Comparison of ENCODE assay signal across 17 cellular contexts in the genomic region with DNA sequence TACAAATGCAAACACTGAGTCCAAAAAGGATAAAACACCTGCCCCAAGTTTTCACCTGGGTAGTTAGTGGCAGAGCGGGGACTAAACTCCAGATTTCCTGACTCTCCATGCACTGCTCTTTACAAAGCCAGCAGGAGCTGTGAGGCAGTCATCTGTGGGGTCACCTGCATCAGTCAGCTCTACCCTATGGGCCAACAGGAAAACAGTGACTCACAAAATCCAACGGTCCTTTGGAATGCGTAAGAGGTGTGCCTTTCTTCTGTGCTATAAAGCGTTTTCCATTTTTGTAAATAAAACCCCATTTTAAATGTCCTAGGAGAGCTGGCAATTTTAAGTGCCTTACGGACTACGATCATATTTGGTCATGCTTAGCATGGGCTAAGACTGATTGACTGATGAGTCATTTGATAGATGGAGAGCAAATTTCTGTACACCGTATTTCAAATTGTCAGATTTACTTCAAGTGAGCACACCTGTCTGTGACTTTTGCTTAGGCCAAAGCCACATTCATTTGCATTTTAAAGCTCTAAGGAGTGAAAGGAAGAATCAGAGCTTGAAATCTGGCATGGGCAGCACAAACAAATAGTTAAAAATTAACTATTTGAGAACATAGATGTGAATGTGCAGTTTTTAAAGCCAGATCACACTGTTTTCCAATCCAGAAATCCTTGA. TPM values are rescaled to one million over a fixed set of nuclear protein-coding genes. Genes with fewer than 3 reads are reported as not detected.
DNase-seq lines count a peak whose midpoint lies in the region; ATAC-seq and TF ChIP-seq lines count a peak whose summit lies in the region.
"Had no signal": no experiment of that assay in that cellular context is flagged by ENCODE, and none has a peak within 500 bp of the region (broad histone marks: within the 10 kb centered on the region; RNA-seq: fewer than 3 reads in every experiment).

No MANE protein-coding gene starts in this region.

- H2BK12ac ChIP-seq in H9 (ENCODE audit: insufficient read length, low read depth, low read length): no peak overlapping the region

- dilution Hi-C loops in IMR-90 (cut with HindIII; ENCODE audit: low sequenced_read_pairs, unreplicated experiment): no loop called here

- peaks cover 19% of the 10 kb centered on the region for H3K23me2 ChIP-seq in H9 (ENCODE audit: insufficient read length, low read depth, low read length, poor library complexity, severe bottlenecking)

- in situ Hi-C loops in IMR-90 (cut with MboI; ENCODE audit: low sequenced_read_pairs): no loop called here

- peaks cover 3% of the 10 kb centered on the region for H3K9me1 ChIP-seq in IMR-90 (ENCODE audit: insufficient read depth, low read length)

- no CpG with 5 or more reads among the region's 7 CpGs for WGBS in H9 (ENCODE audit: extremely low coverage, insufficient read length, low lambda C conversion rate)
- WGBS in IMR-90 (ENCODE audit: extremely low coverage in 2 of 2, insufficient read length in 1 of 2), 2 experiments: 83% methylated on average over 1 of the region's 7 CpGs; no CpG with 5 or more reads in 1 of the 2 experiments

- H3K79me1 ChIP-seq in H9 (ENCODE audit: insufficient read depth, low read depth, low read length, poor library complexity, severe bottlenecking) (no peaks in the 10 kb centered on the region), IMR-90 (ENCODE audit: low read depth in 1 of 2, low read length in 2 of 2) (peaks cover under 1 to 6% of the 10 kb centered on the region in 2 experiments; a peak in 3 of 4 replicates)

- no peak overlapping the region for H3K4ac ChIP-seq in H9 (ENCODE audit: low read depth, low read length)
- no peak overlapping the region for H3K4ac ChIP-seq in IMR-90 (ENCODE audit: low read depth, low read length)

- H3K4me2 ChIP-seq in H9 (ENCODE audit: insufficient read depth, insufficient read length, low read length) (no peak overlapping the region), IMR-90 (ENCODE audit: low read depth, low read length) (no peak overlapping the region)
- H3K4me2 ChIP-seq: BLaER1 treated with 17β-estradiol and CSF1 and Interleukin-3, amounts not matched to agents 10 nM and 100 nM had no signal

- no peak overlapping the region for H2AFZ ChIP-seq in H9 (ENCODE audit: low read length)
- no peak overlapping the region for H2AFZ ChIP-seq in IMR-90 (replicated peaks; ENCODE audit: low read length, poor library complexity)

- H3K27me3 ChIP-seq in H9 (ENCODE audit: insufficient read depth, low read length) (peaks cover 4% of the 10 kb centered on the region; the same call in 1 of the 2 replicates), IMR-90 (ENCODE audit: control insufficient read depth, insufficient read depth, low read length) (no peaks in the 10 kb centered on the region)
- H3K27me3 ChIP-seq: right atrium auricular region had no signal

- H3K4me3 Mint-ChIP-seq in H9: no peak overlapping the region
- H3K4me3 Mint-ChIP-seq: activated T-helper 17 cell treated with anti-CD3 and anti-CD28 coated beads, Interleukin-2, amount 50 U/mL, for 72 hours; stimulated activated naive CD8-positive, alpha-beta T cell treated with anti-CD3 and anti-CD28 coated beads, Interleukin-15, Interleukin-2, amounts not matched to agents 100 ng/mL and 50 ng/mL, for 24 hours had no signal

- no peak overlapping the region for H3K56ac ChIP-seq in H9 (ENCODE audit: insufficient read length, low read depth, low read length)
- H3K56ac ChIP-seq in IMR-90 (ENCODE audit: extremely low read depth, insufficient read depth, low read length): no peak overlapping the region

- H3K36me3 ChIP-seq in IMR-90 (ENCODE audit: control insufficient read depth, insufficient read depth, low read length): no peaks in the 10 kb centered on the region
- H3K36me3 ChIP-seq: BLaER1 treated with 17β-estradiol and CSF1 and Interleukin-3, amounts not matched to agents 10 nM and 100 nM; right atrium auricular region had no signal

- H3K4me1 ChIP-seq in H9 (ENCODE audit: insufficient read depth, low read length): peaks cover 12% of the 10 kb centered on the region
- peaks cover 7% of the 10 kb centered on the region; the same call in 1 of the 2 replicates for H3K4me1 ChIP-seq in IMR-90 (ENCODE audit: control insufficient read depth, insufficient read depth, low read length)

- H3K9me3 Mint-ChIP-seq in H9: no peaks in the 10 kb centered on the region; a peak in 1 of 5 replicates
- H3K9me3 Mint-ChIP-seq: activated T-helper 17 cell treated with anti-CD3 and anti-CD28 coated beads, Interleukin-2, amount 50 U/mL, for 72 hours; stimulated activated naive CD8-positive, alpha-beta T cell treated with anti-CD3 and anti-CD28 coated beads, Interleukin-15, Interleukin-2, amounts not matched to agents 100 ng/mL and 50 ng/mL, for 24 hours had no signal

- H3K23ac ChIP-seq in H9 (ENCODE audit: insufficient read length, low read depth, low read length) (no peak overlapping the region), IMR-90 (ENCODE audit: low read depth, low read length) (no peak overlapping the region)

- peaks cover 29% of the 10 kb centered on the region for H3K27me3 Mint-ChIP-seq in H9 (ENCODE audit: low read depth)

- H3K27ac ChIP-seq in H9 (ENCODE audit: insufficient read length, low read depth, low read length) (no peak overlapping the region), IMR-90 (ENCODE audit: insufficient read depth, low read length) (no peak overlapping the region)
- H3K27ac ChIP-seq: BLaER1 treated with 17β-estradiol and CSF1 and Interleukin-3, amounts not matched to agents 10 nM and 100 nM; right atrium auricular region had no signal

- H2BK15ac ChIP-seq in H9 (ENCODE audit: low read depth, low read length) (no peak overlapping the region), IMR-90 (ENCODE audit: low read depth, low read length) (0 out of 3 replicates have a peak overlapping the region, but pooled peaks have one; percentile 13)

- H4K8ac ChIP-seq in H9 (replicated peaks; ENCODE audit: insufficient read length, low read depth, low read length) (no peak overlapping the region), IMR-90 (ENCODE audit: low read depth in 2 of 2, low read length in 2 of 2) (no peak overlapping the region)

- H3K79me2 ChIP-seq in H9 (ENCODE audit: insufficient read depth, low read length): no peaks in the 10 kb centered on the region

- H4K91ac ChIP-seq in H9 (ENCODE audit: insufficient read length, low read depth, low read length): no peak overlapping the region
- no peak overlapping the region for H4K91ac ChIP-seq in IMR-90 (ENCODE audit: insufficient read depth, low read depth, low read length)

- no peak for TF ChIP-seq RAD21 in IMR-90 (IDR thresholded peaks at IDR 0.05; ENCODE audit: low read length)

- H3K4me3 ChIP-seq in IMR-90 (ENCODE audit: insufficient read depth, low read depth, low read length): no peak overlapping the region
- H3K4me3 ChIP-seq: BLaER1 treated with 17β-estradiol and CSF1 and Interleukin-3, amounts not matched to agents 10 nM and 100 nM; right atrium auricular region had no signal

- no peaks in the 10 kb centered on the region for H3K9me3 ChIP-seq in H9 (ENCODE audit: control insufficient read depth, low read depth, low read length)
- no peaks in the 10 kb centered on the region for H3K9me3 ChIP-seq in IMR-90 (ENCODE audit: control insufficient read depth, insufficient read depth, low read length)
- H3K9me3 ChIP-seq: BLaER1 treated with 17β-estradiol and CSF1 and Interleukin-3, amounts not matched to agents 10 nM and 100 nM; right atrium auricular region had no signal

- H3K9ac ChIP-seq in H9 (ENCODE audit: extremely low read depth, insufficient read length, low read length) (no peak overlapping the region), IMR-90 (ENCODE audit: low read depth, low read length) (no peak overlapping the region)
- H3K9ac ChIP-seq: BLaER1 treated with 17β-estradiol and CSF1 and Interleukin-3, amounts not matched to agents 10 nM and 100 nM had no signal

- no TSS peak for BruUV-seq in IMR-90 (replicated peaks; lab: Mats Ljungman, UMichigan)

- H3K14ac ChIP-seq in H9 (ENCODE audit: insufficient read depth, low read length) (no peak overlapping the region), IMR-90 (replicated peaks; ENCODE audit: low read depth, low read length) (no peak overlapping the region; the same call in 1 of the 2 replicates)

- H2BK20ac ChIP-seq in H9 (ENCODE audit: low read depth, low read length, poor library complexity, severe bottlenecking) (no peak overlapping the region), IMR-90 (ENCODE audit: low read depth, low read length) (no peak overlapping the region)

- peaks cover 62 to 68% of the 10 kb centered on the region in 2 experiments for H3K4me1 Mint-ChIP-seq in H9

- DNase-seq in H9: no peak
- DNase-seq in IMR-90: no peak
- DNase-seq in kidney glomerular epithelial cell (lab: John Stamatoyannopoulos, UW): peak; percentile 33
- no peak for DNase-seq in LoVo (ENCODE audit: low spot score)
- no peak for DNase-seq in C1 segment of cervical spinal cord (lab: John Stamatoyannopoulos, UW)
- DNase-seq in midbrain (lab: John Stamatoyannopoulos, UW): no peak
- DNase-seq in activated CD8-positive, alpha-beta memory T cell treated with anti-CD3 and anti-CD28 coated beads, Interleukin-2, amount 50 U/mL, for 48 hours: no peak
- DNase-seq: activated CD4-positive, alpha-beta T cell treated with anti-CD3 and anti-CD28 coated beads for 1 hour; stimulated activated CD4-positive, alpha-beta T cell treated with anti-CD3 and anti-CD28 coated beads, Interleukin-4, amount 100 ng/mL, for 4 hours had no signal

- no peak overlapping the region for H2AK9ac ChIP-seq in IMR-90 (replicated peaks; ENCODE audit: low read depth, low read length, poor library complexity)

- H3K18ac ChIP-seq in H9 (ENCODE audit: insufficient read length, low read depth, low read length) (no peak overlapping the region), IMR-90 (ENCODE audit: low read depth, low read length) (no peak overlapping the region)

- H2BK120ac ChIP-seq in H9 (ENCODE audit: low read depth, low read length, poor library complexity, severe bottlenecking) (no peak overlapping the region), IMR-90 (ENCODE audit: low read depth, low read length) (no peak overlapping the region)

- ATAC-seq in GM18867 (IDR thresholded peaks at IDR 0.05; ENCODE audit: unreplicated experiment) (peak; percentile 80), IMR-90 (ENCODE audit: low read depth) (no peak)
- ATAC-seq: activated T-helper 17 cell treated with anti-CD3 and anti-CD28 coated beads, Interleukin-2, amount 50 U/mL, for 72 hours; esophagus mucosa; HepG2 had no signal

- CTCF ChIA-PET in IMR-90 (lab: Yijun Ruan, JAX): interaction anchor here (1.4 kb wide), 1 partner anchor 101 kb away, joined by 4 read pairs; no protein-coding TSS in a partner anchor

- POLR2A ChIA-PET in IMR-90 (lab: Charles Lee; ENCODE audit: unreplicated experiment): no interaction called here

- no peaks in the 10 kb centered on the region for H4K20me1 ChIP-seq in H9 (ENCODE audit: control insufficient read depth, insufficient read depth, insufficient read length)
- no peaks in the 10 kb centered on the region for H4K20me1 ChIP-seq in IMR-90 (ENCODE audit: insufficient read depth, low read length)
- H4K20me1 ChIP-seq: BLaER1 treated with 17β-estradiol and CSF1 and Interleukin-3, amounts not matched to agents 10 nM and 100 nM had no signal

- H2AK5ac ChIP-seq in H9 (ENCODE audit: insufficient read length, low read length) (no peak overlapping the region), IMR-90 (ENCODE audit: low read depth, low read length) (no peak overlapping the region)

- TF ChIP-seq POLR2A in IMR-90 (IDR thresholded peaks at IDR 0.05; ENCODE audit: low read depth, low read length): no peak

- no peak overlapping the region for H3T11ph ChIP-seq in H9 (ENCODE audit: low read length)

- no peak for TF ChIP-seq CTCF in H9 (conservative IDR thresholded peaks at IDR 0.05)
- TF ChIP-seq CTCF in IMR-90 (conservative IDR thresholded peaks at IDR 0.05; ENCODE audit: low read depth, low read length): no peak

- H3K27ac Mint-ChIP-seq in H9: peak overlapping the region in 2 of 3 experiments; percentile 21 to 86; a peak in 4 of 7 replicates
- H3K27ac Mint-ChIP-seq: activated T-helper 17 cell treated with anti-CD3 and anti-CD28 coated beads, Interleukin-2, amount 50 U/mL, for 72 hours; stimulated activated naive CD8-positive, alpha-beta T cell treated with anti-CD3 and anti-CD28 coated beads, Interleukin-15, Interleukin-2, amounts not matched to agents 100 ng/mL and 50 ng/mL, for 24 hours had no signal

- intact Hi-C loops in IMR-90 (cut with micrococcal nuclease): no loop called here

- H4K5ac ChIP-seq in H9 (ENCODE audit: insufficient read length, low read depth, low read length): no peak overlapping the region
- no peak overlapping the region for H4K5ac ChIP-seq in IMR-90 (ENCODE audit: low read depth, low read length)

- H3K36me3 Mint-ChIP-seq in H9 (ENCODE audit: insufficient read depth in 1 of 3, low read depth in 3 of 3): no peaks in the 10 kb centered on the region

- H2BK5ac ChIP-seq in H9 (ENCODE audit: insufficient read length, low read length) (no peak overlapping the region), IMR-90 (ENCODE audit: low read depth, low read length, poor library complexity, severe bottlenecking) (no peak overlapping the region)

RNA-seq across cellular contexts. Expression of a gene that starts 4.4 kb away (rescaled TPM):
- total RNA-seq in H9 (2021) (0.17 and 0.26 TPM in 2 replicates), IMR-90 (2012; rRNA removed) (109 and 119 TPM in 2 replicates)
- 133 and 151 TPM in 2 replicates for polyA plus RNA-seq in IMR-90 (2012; rRNA removed)
- polyA plus RNA-seq in IMR-90 (2012; cell fraction: cytosol; rRNA removed): 59.3 and 60.5 TPM in 2 replicates
- 44.8 and 87.0 TPM in 2 replicates for polyA plus RNA-seq in IMR-90 (2012; cell fraction: nucleus; rRNA removed; ENCODE audit: low replicate concordance)
- total RNA-seq: HepG2, SK-MEL-5 had no signal
- polyA plus RNA-seq: HepG2 had no signal

Comparison
In these comparisons a context has a peak if more than half of its experiments do, and no peak if none do; other contexts are left out.
1. RNA of a gene that starts 4.4 kb away (total RNA-seq): 109 to 119 TPM in IMR-90; 0.17 to 0.26 TPM in H9; every median in the first group is over 10 times any median in the second.